ENCODE assay signal across 14 cellular contexts in genomic region chr6:13638626-13639025, GRCh38.
A peak's percentile ranks its signal among the peaks of the same experiment; 100 is the strongest.
DNase-seq lines count a peak whose midpoint lies in the region; ATAC-seq lines count a peak whose summit lies in the region.
"Had no signal": no experiment of that assay in that cellular context is flagged by ENCODE, and none has a peak within 500 bp of the region (broad histone marks: within the 10 kb centered on the region; RNA-seq: fewer than 3 reads in every experiment).

No MANE protein-coding gene starts in this region.

- no peak for ATAC-seq in HG02840 (IDR thresholded peaks at IDR 0.05; ENCODE audit: low FRiP score, unreplicated experiment)
- no peak for ATAC-seq in HG03457 (IDR thresholded peaks at IDR 0.05; ENCODE audit: unreplicated experiment)
- ATAC-seq: HCT116, heart left ventricle, sciatic nerve had no signal

- H3K4me3 Mint-ChIP-seq in activated naive CD4-positive, alpha-beta T cell treated with anti-CD3 and anti-CD28 coated beads, Interleukin-2, amount 50 U/mL, for 24 hours = no peak overlapping the region
- H3K4me3 Mint-ChIP-seq in activated naive CD8-positive, alpha-beta T cell = no peak overlapping the region

- no peaks in the 10 kb centered on the region for H3K9me3 Mint-ChIP-seq in activated naive CD4-positive, alpha-beta T cell treated with anti-CD3 and anti-CD28 coated beads, Interleukin-2, amount 50 U/mL, for 24 hours
- no peaks in the 10 kb centered on the region for H3K9me3 Mint-ChIP-seq in activated naive CD8-positive, alpha-beta T cell (ENCODE audit: low read depth)

- no peaks in the 10 kb centered on the region for H3K27me3 Mint-ChIP-seq in activated naive CD4-positive, alpha-beta T cell treated with anti-CD3 and anti-CD28 coated beads, Interleukin-2, amount 50 U/mL, for 24 hours
- no peaks in the 10 kb centered on the region for H3K27me3 Mint-ChIP-seq in activated naive CD8-positive, alpha-beta T cell

- peaks cover 72% of the 10 kb centered on the region for H3K4me1 Mint-ChIP-seq in activated naive CD4-positive, alpha-beta T cell treated with anti-CD3 and anti-CD28 coated beads, Interleukin-2, amount 50 U/mL, for 24 hours
- peaks cover 53% of the 10 kb centered on the region for H3K4me1 Mint-ChIP-seq in activated naive CD8-positive, alpha-beta T cell (ENCODE audit: low read depth)

- DNase-seq in activated naive CD4-positive, alpha-beta T cell treated with Interleukin-2 at 50 U/mL for 16 hours = no peak
- DNase-seq in NOMO-1 (lab: John Stamatoyannopoulos, UW; ENCODE audit: unreplicated experiment in 2 of 2) (peak; percentile 67 to 87), NCI-H146 (lab: John Stamatoyannopoulos, UW) (no peak)
- DNase-seq: activated CD4-positive, alpha-beta T cell treated with anti-CD3 and anti-CD28 coated beads, Interleukin-2, amount 50 U/mL, for 4 hours; heart left ventricle; NCI-H1092; NCI-H526 treated with DMSO at 0.1 percent for 48 hours; PC-9 had no signal

- peaks cover 35% of the 10 kb centered on the region for H3K36me3 Mint-ChIP-seq in activated naive CD4-positive, alpha-beta T cell treated with anti-CD3 and anti-CD28 coated beads, Interleukin-2, amount 50 U/mL, for 24 hours
- H3K36me3 Mint-ChIP-seq in activated naive CD8-positive, alpha-beta T cell = peaks cover 20% of the 10 kb centered on the region

- peak overlapping the region; percentile 66 for H3K27ac Mint-ChIP-seq in activated naive CD4-positive, alpha-beta T cell treated with anti-CD3 and anti-CD28 coated beads, Interleukin-2, amount 50 U/mL, for 24 hours
- peak overlapping the region; percentile 84 for H3K27ac Mint-ChIP-seq in activated naive CD8-positive, alpha-beta T cell

Comparison
In these comparisons a context has a peak if more than half of its experiments do, and no peak if none do; other contexts are left out.
1. DNase-seq: peak in NOMO-1 (2 of 2); none in activated naive CD4-positive, alpha-beta T cell treated with Interleukin-2 at 50 U/mL for 16 hours (single experiment) and NCI-H146 (single experiment).